In genomic region chr1:198113302-198113701, GRCh38 we compare ENCODE assay signal across 1 cellular context.
A peak's percentile ranks its signal among the peaks of the same experiment; 100 is the strongest.
TF ChIP-seq lines count a peak whose summit lies in the region.

No MANE protein-coding gene starts in this region.

TF ChIP-seq in IMR-90, 13 proteins besides CTCF, POLR2A, EP300 and RAD21:
- no peak for TF ChIP-seq MAFK (IDR thresholded peaks at IDR 0.05; ENCODE audit: low read depth, low read length)
- TF ChIP-seq BHLHE40 (IDR thresholded peaks at IDR 0.05; ENCODE audit: low read depth, low read length), result no peak
- TF ChIP-seq SMC3 (IDR thresholded peaks at IDR 0.05; ENCODE audit: low read depth, low read length), result no peak
- TF ChIP-seq NFE2L2 (IDR thresholded peaks at IDR 0.05; ENCODE audit: low read depth, low read length), result no peak
- TF ChIP-seq ELK1 (IDR thresholded peaks at IDR 0.05; ENCODE audit: borderline replicate concordance, low read depth, low read length), result no peak
- no peak for TF ChIP-seq RCOR1 (IDR thresholded peaks at IDR 0.05; ENCODE audit: insufficient replicate concordance, low read length)
- TF ChIP-seq CEBPB (IDR thresholded peaks at IDR 0.05; ENCODE audit: low read depth, low read length), result peak; percentile 68
